1 cellular context compared by ENCODE assay signal in the genomic region with DNA sequence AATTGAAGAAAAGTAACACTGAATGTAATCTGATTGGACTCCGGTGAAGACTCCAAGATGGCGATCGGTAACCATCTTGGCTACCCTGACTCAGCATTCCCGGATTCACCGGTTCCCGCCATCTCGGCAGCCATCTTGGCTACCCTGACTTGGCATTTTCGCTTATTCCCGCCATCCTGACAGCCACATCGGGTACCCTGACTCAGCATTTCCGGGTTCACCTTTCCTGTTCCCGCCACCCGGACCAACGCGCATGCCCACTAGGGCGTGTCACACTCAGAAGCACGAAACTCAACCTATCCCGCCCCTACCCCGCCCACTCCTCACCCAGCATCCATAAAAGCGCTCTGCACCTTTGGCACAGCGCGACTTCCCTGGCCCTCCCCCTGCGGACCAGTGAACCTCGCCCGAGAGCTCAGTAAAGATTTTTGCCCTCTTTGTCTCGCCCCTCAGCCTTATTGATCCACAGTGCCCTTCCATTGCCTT.
A peak's percentile ranks its signal among the peaks of the same experiment; 100 is the strongest.
TF ChIP-seq lines count a peak whose summit lies in the region.

No MANE protein-coding gene starts in this region.

TF ChIP-seq in H1, 55 proteins besides CTCF, POLR2A, EP300 and RAD21 (continued from another document):
- TF ChIP-seq TEAD4 (IDR thresholded peaks at IDR 0.05; ENCODE audit: low read depth, low read length) (0 out of 2 replicates have a peak, but pooled peaks have one; percentile 9), FOSL1 (IDR thresholded peaks at IDR 0.05; ENCODE audit: insufficient read depth, low read depth, low read length) (no peak), RXRA (IDR thresholded peaks at IDR 0.05; ENCODE audit: insufficient read depth, low read depth, low read length) (no peak), TCF12 (IDR thresholded peaks at IDR 0.05; ENCODE audit: low read depth, low read length) (no peak), CREB1 (IDR thresholded peaks at IDR 0.05) (no peak), YY1 (IDR thresholded peaks at IDR 0.05; ENCODE audit: low read depth, low read length) (peak; percentile 96), SUZ12 (IDR thresholded peaks at IDR 0.05; ENCODE audit: low read length) (no peak), POU5F1 (IDR thresholded peaks at IDR 0.05; ENCODE audit: low read depth, low read length) (no peak), SRF (IDR thresholded peaks at IDR 0.05; ENCODE audit: low read depth, low read length) (no peak), RFX5 (IDR thresholded peaks at IDR 0.05; ENCODE audit: borderline replicate concordance, low read depth, low read length) (no peak), BRCA1 (IDR thresholded peaks at IDR 0.05; ENCODE audit: low read depth, low read length) (no peak), KDM1A (IDR thresholded peaks at IDR 0.05; ENCODE audit: borderline replicate concordance, low read length) (no peak), CBX5 (IDR thresholded peaks at IDR 0.05; ENCODE audit: low read depth, low read length) (no peak), BACH1 (IDR thresholded peaks at IDR 0.05; ENCODE audit: low read length) (peak; percentile 100), SIN3A (conservative IDR thresholded peaks at IDR 0.05 in 1 of 2, IDR thresholded peaks at IDR 0.05 in 1 of 2; ENCODE audit: low read depth in 1 of 2, low read length in 2 of 2) (no peak), BCL11A (IDR thresholded peaks at IDR 0.05; ENCODE audit: low read depth in 2 of 2, low read length in 2 of 2) (no peak), SAP30 (IDR thresholded peaks at IDR 0.05; ENCODE audit: insufficient read depth, insufficient replicate concordance, low read length) (no peak), JUN (IDR thresholded peaks at IDR 0.05; ENCODE audit: low read depth, low read length) (no peak), MAFK (IDR thresholded peaks at IDR 0.05; ENCODE audit: low read depth, low read length) (peak; percentile 99), KDM4A (IDR thresholded peaks at IDR 0.05; ENCODE audit: low read depth, low read length, severe bottlenecking) (no peak), EGR1 (IDR thresholded peaks at IDR 0.05; ENCODE audit: borderline replicate concordance, low read depth, low read length) (no peak), TBP (IDR thresholded peaks at IDR 0.05; ENCODE audit: low read depth, low read length) (no peak), GABPA (IDR thresholded peaks at IDR 0.05; ENCODE audit: borderline replicate concordance, insufficient read depth, low read length) (no peak), ASH2L (IDR thresholded peaks at IDR 0.05; ENCODE audit: low read length) (no peak), TAF1 (IDR thresholded peaks at IDR 0.05; ENCODE audit: low read depth, low read length) (no peak), CTBP2 (IDR thresholded peaks at IDR 0.05; ENCODE audit: borderline replicate concordance, insufficient read depth, insufficient read length, low read length) (no peak)
- TF ChIP-seq, protein P1, sequence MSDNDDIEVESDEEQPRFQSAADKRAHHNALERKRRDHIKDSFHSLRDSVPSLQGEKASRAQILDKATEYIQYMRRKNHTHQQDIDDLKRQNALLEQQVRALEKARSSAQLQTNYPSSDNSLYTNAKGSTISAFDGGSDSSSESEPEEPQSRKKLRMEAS (IDR thresholded peaks at IDR 0.05), result no peak
- TF ChIP-seq, protein P2, sequence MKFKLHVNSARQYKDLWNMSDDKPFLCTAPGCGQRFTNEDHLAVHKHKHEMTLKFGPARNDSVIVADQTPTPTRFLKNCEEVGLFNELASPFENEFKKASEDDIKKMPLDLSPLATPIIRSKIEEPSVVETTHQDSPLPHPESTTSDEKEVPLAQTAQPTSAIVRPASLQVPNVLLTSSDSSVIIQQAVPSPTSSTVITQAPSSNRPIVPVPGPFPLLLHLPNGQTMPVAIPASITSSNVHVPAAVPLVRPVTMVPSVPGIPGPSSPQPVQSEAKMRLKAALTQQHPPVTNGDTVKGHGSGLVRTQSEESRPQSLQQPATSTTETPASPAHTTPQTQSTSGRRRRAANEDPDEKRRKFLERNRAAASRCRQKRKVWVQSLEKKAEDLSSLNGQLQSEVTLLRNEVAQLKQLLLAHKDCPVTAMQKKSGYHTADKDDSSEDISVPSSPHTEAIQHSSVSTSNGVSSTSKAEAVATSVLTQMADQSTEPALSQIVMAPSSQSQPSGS (IDR thresholded peaks at IDR 0.05; ENCODE audit: low read length), result no peak
- TF ChIP-seq, protein P3, sequence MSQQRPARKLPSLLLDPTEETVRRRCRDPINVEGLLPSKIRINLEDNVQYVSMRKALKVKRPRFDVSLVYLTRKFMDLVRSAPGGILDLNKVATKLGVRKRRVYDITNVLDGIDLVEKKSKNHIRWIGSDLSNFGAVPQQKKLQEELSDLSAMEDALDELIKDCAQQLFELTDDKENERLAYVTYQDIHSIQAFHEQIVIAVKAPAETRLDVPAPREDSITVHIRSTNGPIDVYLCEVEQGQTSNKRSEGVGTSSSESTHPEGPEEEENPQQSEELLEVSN (IDR thresholded peaks at IDR 0.05), result peak; percentile 85
